ENCODE assay signal across 9 cellular contexts in genomic region chr4:78954048-78954666, GRCh38. TPM values are rescaled to one million over a fixed set of nuclear protein-coding genes. Genes with fewer than 3 reads are reported as not detected.
A peak's percentile ranks its signal among the peaks of the same experiment; 100 is the strongest.
DNase-seq lines count a peak whose midpoint lies in the region; ATAC-seq and TF ChIP-seq lines count a peak whose summit lies in the region.
"Had no signal": no experiment of that assay in that cellular context is flagged by ENCODE, and none has a peak within 500 bp of the region (broad histone marks: within the 10 kb centered on the region; RNA-seq: fewer than 3 reads in every experiment).

No MANE protein-coding gene starts in this region.

- H3K9me3 Mint-ChIP-seq in endodermal cell, result no peaks in the 10 kb centered on the region
- H3K9me3 Mint-ChIP-seq: activated naive CD8-positive, alpha-beta T cell treated with anti-CD3 and anti-CD28 coated beads, Interleukin-2, amount 10 ng/mL, durations not matched to agents 7 days and 5 days had no signal

- H3K9me3 ChIP-seq in heart right ventricle, result no peaks in the 10 kb centered on the region
- no peaks in the 10 kb centered on the region for H3K9me3 ChIP-seq in endodermal cell (ENCODE audit: control insufficient read depth, low read length)
- H3K9me3 ChIP-seq in testis, result no peaks in the 10 kb centered on the region

- no peaks in the 10 kb centered on the region for H3K36me3 Mint-ChIP-seq in endodermal cell (ENCODE audit: low read depth)
- H3K36me3 Mint-ChIP-seq: activated naive CD8-positive, alpha-beta T cell treated with anti-CD3 and anti-CD28 coated beads, Interleukin-2, amount 10 ng/mL, durations not matched to agents 7 days and 5 days had no signal

- H3K4me3 ChIP-seq in heart right ventricle (no peak overlapping the region), endodermal cell (ENCODE audit: low read length) (no peak overlapping the region), testis (no peak overlapping the region)

- ATAC-seq in heart right ventricle (no peak), left cardiac atrium (no peak), HG02623 (IDR thresholded peaks at IDR 0.05; ENCODE audit: unreplicated experiment) (no peak)

- H3K27me3 ChIP-seq in heart right ventricle, result no peaks in the 10 kb centered on the region
- H3K27me3 ChIP-seq in endodermal cell (ENCODE audit: control insufficient read depth, insufficient read depth, low read length, poor library complexity, severe bottlenecking), result peaks cover 22% of the 10 kb centered on the region
- H3K27me3 ChIP-seq in testis, result no peaks in the 10 kb centered on the region

- H3K27me3 Mint-ChIP-seq in endodermal cell (ENCODE audit: insufficient read depth), result peaks cover 6% of the 10 kb centered on the region

- H3K27ac ChIP-seq in heart right ventricle, result no peak overlapping the region
- no peak overlapping the region for H3K27ac ChIP-seq in endodermal cell (ENCODE audit: low read depth, low read length)
- H3K27ac ChIP-seq in testis, result no peak overlapping the region

- no peaks in the 10 kb centered on the region for H3K4me1 ChIP-seq in heart right ventricle
- H3K4me1 ChIP-seq in endodermal cell (ENCODE audit: control insufficient read depth, insufficient read depth, low read length), result no peaks in the 10 kb centered on the region
- peaks cover 7% of the 10 kb centered on the region for H3K4me1 ChIP-seq in testis

- intact Hi-C loops in heart right ventricle (cut with DNase I), result loop anchor here in 9 of 10 donors (5.0 to 10.0 kb wide), 8 partner anchors 621 to 1383 kb away; partner anchors contain the start of gene CFAP299 (in 4 of the 9)
- intact Hi-C loops in left cardiac atrium (cut with DNase I), result loop anchor here in 1 of 2 donors (5.0 kb wide), 3 partner anchors 623 to 1383 kb away; partner anchors contain the start of gene CFAP299
- intact Hi-C loops in testis (cut with DNase I; ENCODE audit: low total_unique reads), result no loop called here

- no peaks in the 10 kb centered on the region for H3K36me3 ChIP-seq in heart right ventricle
- H3K36me3 ChIP-seq in endodermal cell (ENCODE audit: control insufficient read depth, insufficient read depth, low read length), result no peaks in the 10 kb centered on the region
- no peaks in the 10 kb centered on the region for H3K36me3 ChIP-seq in testis (ENCODE audit: low read depth, missing control alignments)

- H3K9ac ChIP-seq in endodermal cell (ENCODE audit: extremely low read depth, low read length, poor library complexity, severe bottlenecking), result no peak overlapping the region

- no peak overlapping the region for H3K4me3 Mint-ChIP-seq in endodermal cell
- H3K4me3 Mint-ChIP-seq: activated naive CD8-positive, alpha-beta T cell treated with anti-CD3 and anti-CD28 coated beads, Interleukin-2, amount 10 ng/mL, durations not matched to agents 7 days and 5 days had no signal

- WGBS in heart right ventricle, 2 donors, result 43 to 48% methylated on average over 7 of the region's 7 CpGs
- WGBS in endodermal cell (ENCODE audit: insufficient coverage in 1 of 2, insufficient read length in 1 of 2), 2 experiments, result 32 to 42% methylated on average over 6 to 7 of the region's 7 CpGs
- WGBS in testis, 2 donors, result 45 to 54% methylated on average over 7 of the region's 7 CpGs

- TF ChIP-seq POLR2A in testis (IDR thresholded peaks at IDR 0.05), result no peak

- TF ChIP-seq CTCF in heart right ventricle (IDR thresholded peaks at IDR 0.05) (peak in 6 of 9 donors; percentile 15 to 34 (median 25)), endodermal cell (conservative IDR thresholded peaks at IDR 0.05) (peak; percentile 78), testis (IDR thresholded peaks at IDR 0.05) (peak; percentile 18 to 61 (median 44))

- no peaks in the 10 kb centered on the region for H3K4me1 Mint-ChIP-seq in endodermal cell

- no peak overlapping the region for H3K27ac Mint-ChIP-seq in endodermal cell
- H3K27ac Mint-ChIP-seq: activated naive CD8-positive, alpha-beta T cell treated with anti-CD3 and anti-CD28 coated beads, Interleukin-2, amount 10 ng/mL, durations not matched to agents 7 days and 5 days had no signal

- no peak for DNase-seq in heart right ventricle
- no peak for DNase-seq in left cardiac atrium
- DNase-seq in NCI-H2227 treated with DMSO at 0.1 percent for 48 hours (lab: John Stamatoyannopoulos, UW), result peak; percentile 18
- peak; percentile 73 for DNase-seq in endodermal cell
- DNase-seq in testis, result peak; percentile 43
- DNase-seq in 8988T, result no peak
- no peak for DNase-seq in activated T-cell treated with anti-CD3 and anti-CD28 coated beads, Interleukin-2, amount 50 U/mL, for 48 hours
- DNase-seq: activated naive CD8-positive, alpha-beta T cell treated with anti-CD3 and anti-CD28 coated beads, Interleukin-2, amount 10 ng/mL, durations not matched to agents 7 days and 5 days had no signal

RNA-seq across cellular contexts. Expression of gene PAQR3, which starts 14.9 kb away (rescaled TPM):
- total RNA-seq in heart right ventricle, result 10 to 100 TPM in 2 of 10 donors, 1 to 10 TPM in 8; 5.7 to 10.6 (median 8.2) TPM
- polyA plus RNA-seq in heart right ventricle, result 1 to 10 TPM; 3.6 to 4.4 TPM
- total RNA-seq in left cardiac atrium, result 10 to 100 TPM in 1 of 2 donors, 1 to 10 TPM in 1; 7.7 to 10.3 TPM
- total RNA-seq in endodermal cell, result 10 to 100 TPM; 31.2 to 37.3 TPM
- 37.0 TPM for polyA plus RNA-seq in endodermal cell (2013, experiment 1 of 2)
- polyA plus RNA-seq in endodermal cell (2013, experiment 2 of 2), result 36.4 TPM
- total RNA-seq in testis, result 10 to 100 TPM; 53.8 to 76.6 TPM
- polyA plus RNA-seq in testis (ENCODE audit: insufficient read depth, low read depth, low replicate concordance), result 65.5 TPM

Comparison
In these comparisons a context has a peak if more than half of its experiments do, and no peak if none do; other contexts are left out.
1. DNase-seq: peak in NCI-H2227 treated with DMSO at 0.1 percent for 48 hours (single experiment), endodermal cell (single experiment) and testis (single experiment); none in heart right ventricle (0 of 2), left cardiac atrium (single experiment), 8988T (single experiment) and activated T-cell treated with anti-CD3 and anti-CD28 coated beads, Interleukin-2, amount 50 U/mL, for 48 hours (0 of 2).
2. CTCF ChIP-seq: peak in every context shown above with its lines; median percentile 78 in endodermal cell; 44 in testis; 25 in heart right ventricle.